Comparison of ENCODE assay signal across 20 cellular contexts in genomic region chr2:181253438-181253837, GRCh38.
"Had no signal": no experiment of that assay in that cellular context is flagged by ENCODE, and none has a peak within 500 bp of the region (broad histone marks: within the 10 kb centered on the region; RNA-seq: fewer than 3 reads in every experiment).

No MANE protein-coding gene starts in this region.

- DNase-seq: cortex of kidney; dorsolateral prefrontal cortex; effector CD8-positive, alpha-beta T cell; foreskin fibroblast; kidney; left colon; left ventricle myocardium superior; mesenchymal stem cell; midbrain; nephron progenitor cell; right cardiac atrium; small intestine; stimulated activated CD4-positive, alpha-beta T cell treated with anti-CD3 and anti-CD28 coated beads, Interleukin-12 subunit alpha, Interleukin-12 subunit beta, amount 100 ng/mL, for 4 hours; stimulated activated naive CD8-positive, alpha-beta T cell treated with anti-CD3 and anti-CD28 coated beads, Interleukin-15, Interleukin-2, amounts not matched to agents 100 U/mL and 50 U/mL, for 24 hours; tibial artery; upper lobe of left lung had no signal

- H3K4me3 ChIP-seq: dorsolateral prefrontal cortex, lung, tibial artery, upper lobe of left lung, vagina had no signal

- H3K9me3 ChIP-seq: neutrophil, tibial artery, upper lobe of left lung, vagina had no signal

- H3K9me3 Mint-ChIP-seq: nephron progenitor cell had no signal

- H3K27ac Mint-ChIP-seq: nephron progenitor cell had no signal

- ATAC-seq: esophagus mucosa; left colon; left ventricle myocardium superior; right cardiac atrium; stimulated activated naive CD8-positive, alpha-beta T cell treated with anti-CD3 and anti-CD28 coated beads, Interleukin-15, Interleukin-2, amounts not matched to agents 100 U/mL and 50 U/mL, for 24 hours had no signal

- H3K4me1 Mint-ChIP-seq: nephron progenitor cell had no signal

- H3K27ac ChIP-seq: dorsolateral prefrontal cortex, tibial artery, upper lobe of left lung, vagina had no signal

- H3K27me3 ChIP-seq: dorsolateral prefrontal cortex, neutrophil, tibial artery, upper lobe of left lung, vagina had no signal

- H3K4me3 Mint-ChIP-seq: nephron progenitor cell had no signal

- H3K36me3 ChIP-seq: neutrophil, tibial artery, upper lobe of left lung, vagina had no signal

- H3K4me1 ChIP-seq: tibial artery, upper lobe of left lung, vagina had no signal
